Comparison of ENCODE assay signal across 11 cellular contexts in the genomic region with DNA sequence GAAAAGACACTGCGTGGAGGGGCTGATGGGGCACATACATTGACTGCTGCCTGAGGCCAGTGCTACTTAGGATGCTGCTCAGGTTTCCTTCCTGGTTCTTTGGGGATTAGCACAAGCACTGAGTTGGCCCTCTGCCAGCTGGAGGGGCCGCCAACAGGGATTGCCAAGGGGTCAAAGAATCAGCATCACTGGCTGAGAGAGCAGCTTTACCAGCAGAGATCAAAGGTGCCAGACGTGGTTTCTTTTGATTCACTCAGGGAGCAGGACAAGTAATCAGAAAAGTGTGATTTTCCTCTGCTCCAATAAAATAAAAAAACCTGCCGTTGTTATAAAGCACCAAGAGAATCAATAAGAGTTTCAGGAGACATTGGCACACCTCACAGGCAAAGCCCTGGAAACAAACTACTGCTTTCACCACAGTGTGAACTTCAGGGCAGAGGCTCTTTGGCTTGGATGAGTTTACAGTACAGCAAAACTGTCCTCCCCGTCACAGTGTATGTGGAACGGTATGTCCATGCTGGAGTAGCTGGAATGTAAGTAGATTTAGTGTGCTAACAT. TPM values are rescaled to one million over a fixed set of nuclear protein-coding genes. Genes with fewer than 3 reads are reported as not detected.
DNase-seq lines count a peak whose midpoint lies in the region; ATAC-seq, FAIRE-seq and TF ChIP-seq lines count a peak whose summit lies in the region.
"Had no signal": no experiment of that assay in that cellular context is flagged by ENCODE, and none has a peak within 500 bp of the region (broad histone marks: within the 10 kb centered on the region; RNA-seq: fewer than 3 reads in every experiment).

No MANE protein-coding gene starts in this region.

- no peak overlapping the region for H2AFZ ChIP-seq in endothelial cell of umbilical vein (ENCODE audit: low read depth, low read length)
- H2AFZ ChIP-seq in osteoblast (ENCODE audit: low read length): no peak overlapping the region

- H3K4me2 ChIP-seq in endothelial cell of umbilical vein (ENCODE audit: insufficient read depth, low read length): no peak overlapping the region
- peak overlapping the region; percentile 6 for H3K4me2 ChIP-seq in osteoblast (ENCODE audit: insufficient read depth, low read length)

- H3K4me3 ChIP-seq in endothelial cell of umbilical vein (replicated peaks in 1 of 3; ENCODE audit: insufficient read depth in 1 of 3, low read depth in 1 of 3, low read length in 3 of 3): no peak overlapping the region
- H3K4me3 ChIP-seq in osteoblast (ENCODE audit: insufficient read depth, low read length): no peak overlapping the region

- H3K27me3 ChIP-seq in endothelial cell of umbilical vein (ENCODE audit: control insufficient read depth in 2 of 2, insufficient read depth in 2 of 2, low read length in 2 of 2): no peaks in the 10 kb centered on the region
- no peaks in the 10 kb centered on the region for H3K27me3 ChIP-seq in osteoblast (ENCODE audit: insufficient read depth, low read length)

- no peak for TF ChIP-seq POLR2A in endothelial cell of umbilical vein (IDR thresholded peaks at IDR 0.05; ENCODE audit: low read depth, low read length)

- H3K4me1 ChIP-seq in endothelial cell of umbilical vein (ENCODE audit: control insufficient read depth, extremely low read depth, insufficient read depth, low read length) (peaks cover 6% of the 10 kb centered on the region), osteoblast (ENCODE audit: insufficient read depth, low read length) (peaks cover 26% of the 10 kb centered on the region)

- intact Hi-C loops in endothelial cell of umbilical vein (cut with micrococcal nuclease): no loop called here
- intact Hi-C loops in CD14-positive monocyte (cut with micrococcal nuclease): no loop called here

- FAIRE-seq in endothelial cell of umbilical vein (lab: Jason Lieb, UNC): peak; percentile 59

- BruUV-seq in endothelial cell of umbilical vein (replicated peaks; lab: Mats Ljungman, UMichigan): no TSS peak

- DNase-seq in HT-29 (ENCODE audit: low spot score) (peak; percentile 9), NCI-H510A (lab: John Stamatoyannopoulos, UW) (peak; percentile 32), endothelial cell of umbilical vein (ENCODE audit: low read depth, low spot score) (peak; percentile 41), osteoblast (ENCODE audit: insufficient read length, low spot score, missing footprints) (no peak), cortex of kidney (lab: John Stamatoyannopoulos, UW) (no peak), HUDEP-2 (lab: John Stamatoyannopoulos, UW; ENCODE audit: unreplicated experiment in 76 of 76) (no peak), CD14-positive monocyte (ENCODE audit: low spot score) (no peak)
- DNase-seq: activated naive CD4-positive, alpha-beta T cell treated with anti-CD3 and anti-CD28 coated beads, Interleukin-2, amount 50 U/mL, for 16 hours; naive B cell; NCI-H2107 had no signal

- no peak overlapping the region for H3K27ac Mint-ChIP-seq in CD14-positive monocyte
- H3K27ac Mint-ChIP-seq: naive B cell had no signal

- H3K36me3 ChIP-seq in endothelial cell of umbilical vein (ENCODE audit: control insufficient read depth in 2 of 2, extremely low read depth in 1 of 2, insufficient read depth in 2 of 2, low read length in 2 of 2): no peaks in the 10 kb centered on the region
- no peaks in the 10 kb centered on the region for H3K36me3 ChIP-seq in osteoblast (ENCODE audit: insufficient read depth, low read length)

- no peaks in the 10 kb centered on the region for H3K9me1 ChIP-seq in endothelial cell of umbilical vein (replicated peaks; ENCODE audit: control insufficient read depth, extremely low read depth, insufficient read depth, low read length)

- peaks cover 2% of the 10 kb centered on the region for H3K4me1 Mint-ChIP-seq in CD14-positive monocyte
- H3K4me1 Mint-ChIP-seq: naive B cell had no signal

- no peak overlapping the region for H3K4me3 Mint-ChIP-seq in CD14-positive monocyte

- dilution Hi-C loops in endothelial cell of umbilical vein (cut with MboI; ENCODE audit: extremely low pct_ligation_motif_present, low sequenced_read_pairs): no loop called here

- H3K27ac ChIP-seq in endothelial cell of umbilical vein (ENCODE audit: insufficient read depth, low read depth, low read length) (no peak overlapping the region), osteoblast (ENCODE audit: low read depth, low read length) (peak overlapping the region; percentile 12)

- no peaks in the 10 kb centered on the region for H3K36me3 Mint-ChIP-seq in CD14-positive monocyte
- H3K36me3 Mint-ChIP-seq: naive B cell had no signal

- no peak for ATAC-seq in HG03280 (IDR thresholded peaks at IDR 0.05; ENCODE audit: unreplicated experiment)

- peaks cover 0 to 8% (median 1%) of the 10 kb centered on the region in 7 donors for H3K9me3 Mint-ChIP-seq in CD14-positive monocyte
- H3K9me3 Mint-ChIP-seq: naive B cell had no signal

- H4K20me1 ChIP-seq in endothelial cell of umbilical vein (replicated peaks; ENCODE audit: control insufficient read depth, extremely low read depth, insufficient read depth, low read length) (no peaks in the 10 kb centered on the region), osteoblast (ENCODE audit: insufficient read depth, low read length) (peaks cover 46% of the 10 kb centered on the region)

- H3K79me2 ChIP-seq in endothelial cell of umbilical vein (ENCODE audit: control insufficient read depth, insufficient read depth, low read length): peaks cover 16% of the 10 kb centered on the region
- peaks cover 96% of the 10 kb centered on the region for H3K79me2 ChIP-seq in osteoblast (ENCODE audit: insufficient read depth, low read length)

- CTCF ChIA-PET in endothelial cell of umbilical vein (lab: Charles Lee): interaction anchor here (1.0 to 1.2 kb wide), 2 partner anchors 9 kb away, joined by 3 to 4 read pairs; no protein-coding TSS in a partner anchor

- no peak for TF ChIP-seq CTCF in endothelial cell of umbilical vein (IDR thresholded peaks at IDR 0.05; ENCODE audit: extremely low read depth in 1 of 2, insufficient read depth in 1 of 2, low read depth in 1 of 2, low read length in 2 of 2)
- no peak for TF ChIP-seq CTCF in osteoblast (IDR thresholded peaks at IDR 0.05; ENCODE audit: extremely low read depth, low read depth, low read length)
- TF ChIP-seq CTCF in CD14-positive monocyte (IDR thresholded peaks at IDR 0.05): no peak

- peaks cover 0 to 4% (median 2%) of the 10 kb centered on the region in 3 donors for H3K27me3 Mint-ChIP-seq in CD14-positive monocyte (ENCODE audit: low read depth in 3 of 3)

- H3K9me3 ChIP-seq in endothelial cell of umbilical vein (replicated peaks; ENCODE audit: control insufficient read depth, insufficient read depth, low read length) (no peaks in the 10 kb centered on the region), osteoblast (ENCODE audit: low read depth, low read length) (no peaks in the 10 kb centered on the region)

- POLR2A ChIA-PET in endothelial cell of umbilical vein (lab: Charles Lee): no interaction called here

- H3K9ac ChIP-seq in endothelial cell of umbilical vein (replicated peaks; ENCODE audit: extremely low read depth, insufficient read depth, low read length): no peak overlapping the region

TF ChIP-seq in endothelial cell of umbilical vein, 7 proteins besides CTCF, POLR2A, EP300 and RAD21:
- TF ChIP-seq POLR2AphosphoS5 (IDR thresholded peaks at IDR 0.05; ENCODE audit: insufficient read depth, low read depth, low read length) (no peak), JUN (IDR thresholded peaks at IDR 0.05; ENCODE audit: borderline replicate concordance, insufficient read depth, insufficient read length, low read depth) (no peak), FOS (IDR thresholded peaks at IDR 0.05; ENCODE audit: borderline replicate concordance, insufficient read depth, low read length) (no peak), EZH2 (IDR thresholded peaks at IDR 0.05; ENCODE audit: borderline replicate concordance, low read depth, low read length, severe bottlenecking) (no peak), MYC (IDR thresholded peaks at IDR 0.05; ENCODE audit: low read depth, low read length) (no peak), GATA2 (IDR thresholded peaks at IDR 0.05; ENCODE audit: insufficient read depth, insufficient read length, low read depth, low read length) (no peak), MAX (IDR thresholded peaks at IDR 0.05; ENCODE audit: insufficient read depth, insufficient read length) (no peak)

RNA-seq across cellular contexts. Expression of gene FSIP1, which starts 45.8 kb away (rescaled TPM):
- total RNA-seq in HT-29 (2014; rRNA removed; shearing (Covaris generic)): 0.48 and 2.1 TPM in 2 replicates
- total RNA-seq in endothelial cell of umbilical vein: 1.1 and 1.2 TPM in 2 replicates
- polyA plus RNA-seq in endothelial cell of umbilical vein: 0.11 and 0.23 TPM in 2 replicates
- polyA plus RNA-seq in endothelial cell of umbilical vein (2011; cell fraction: cytosol; rRNA removed): 0.20 and 0.32 TPM in 2 replicates
- 0.45 and 0.51 TPM in 2 replicates for polyA plus RNA-seq in endothelial cell of umbilical vein (2011; cell fraction: nucleus; rRNA removed)
- 1.4 and 7.0 TPM in 2 replicates for polyA plus RNA-seq in endothelial cell of umbilical vein (2012)
- 0.17 and 0.42 TPM in 2 replicates for polyA minus RNA-seq in endothelial cell of umbilical vein
- polyA minus RNA-seq in endothelial cell of umbilical vein (2011; cell fraction: cytosol; rRNA and poly(A)+ RNA removed): not detected
- 1.0 and 1.6 TPM in 2 replicates for polyA minus RNA-seq in endothelial cell of umbilical vein (2011; cell fraction: nucleus; rRNA and poly(A)+ RNA removed)
- 2.1 and 3.6 TPM in 2 replicates for total RNA-seq in osteoblast
- polyA plus RNA-seq in CD14-positive monocyte: under 1 TPM; 0.10 to 0.48 TPM

Comparison
In these comparisons a context has a peak if more than half of its experiments do, and no peak if none do; other contexts are left out.
1. DNase-seq: peak in HT-29 (single experiment), NCI-H510A (single experiment) and endothelial cell of umbilical vein (single experiment); none in osteoblast (single experiment), cortex of kidney (single experiment), HUDEP-2 (0 of 76) and CD14-positive monocyte (single experiment).